22 cellular contexts compared by ENCODE assay signal in genomic region chr21:37449302-37449937, GRCh38.
DNase-seq lines count a peak whose midpoint lies in the region; ATAC-seq and TF ChIP-seq lines count a peak whose summit lies in the region.
"Had no signal": no experiment of that assay in that cellular context is flagged by ENCODE, and none has a peak within 500 bp of the region (broad histone marks: within the 10 kb centered on the region; RNA-seq: fewer than 3 reads in every experiment).

No MANE protein-coding gene starts in this region.

- H3K36me3 ChIP-seq in neutrophil (no peaks in the 10 kb centered on the region), MM.1S (replicated peaks; ENCODE audit: insufficient read depth, low read length) (no peaks in the 10 kb centered on the region)
- H3K36me3 ChIP-seq: right atrium auricular region, upper lobe of right lung had no signal

- peaks cover 96% of the 10 kb centered on the region for H3K79me2 ChIP-seq in MM.1S (ENCODE audit: low read length)

- H3K9me3 Mint-ChIP-seq in activated T-cell treated with anti-CD3 and anti-CD28 coated beads, Interleukin-2, amount 50 U/mL, for 24 hours, result no peaks in the 10 kb centered on the region
- H3K9me3 Mint-ChIP-seq in HFFc6, result no peaks in the 10 kb centered on the region
- H3K9me3 Mint-ChIP-seq in activated naive CD8-positive, alpha-beta T cell treated with anti-CD3 and anti-CD28 coated beads, Interleukin-2, amount 50 U/mL, for 24 hours, result no peaks in the 10 kb centered on the region
- H3K9me3 Mint-ChIP-seq: activated naive CD8-positive, alpha-beta T cell treated with anti-CD3 and anti-CD28 coated beads, Interleukin-2, amount 10 ng/mL, durations not matched to agents 7 days and 5 days; GM23338; T-helper 2 cell treated with Interferon-gamma antibody and Interleukin-4, amounts not matched to agents 5 μg/mL and 100 μg/mL, for 36 hours had no signal

- H3K9me3 ChIP-seq in neutrophil, result no peaks in the 10 kb centered on the region
- H3K9me3 ChIP-seq in MM.1S (replicated peaks; ENCODE audit: insufficient read depth, low read length), result no peaks in the 10 kb centered on the region
- H3K9me3 ChIP-seq: right atrium auricular region, SK-N-SH, upper lobe of right lung had no signal

- no peak overlapping the region for H3K4me3 Mint-ChIP-seq in activated T-cell treated with anti-CD3 and anti-CD28 coated beads, Interleukin-2, amount 50 U/mL, for 24 hours
- H3K4me3 Mint-ChIP-seq in HFFc6, result no peak overlapping the region
- H3K4me3 Mint-ChIP-seq in activated naive CD8-positive, alpha-beta T cell treated with anti-CD3 and anti-CD28 coated beads, Interleukin-2, amount 50 U/mL, for 24 hours, result no peak overlapping the region
- H3K4me3 Mint-ChIP-seq: activated naive CD8-positive, alpha-beta T cell treated with anti-CD3 and anti-CD28 coated beads, Interleukin-2, amount 10 ng/mL, durations not matched to agents 7 days and 5 days; GM23338; T-helper 2 cell treated with Interferon-gamma antibody and Interleukin-4, amounts not matched to agents 5 μg/mL and 100 μg/mL, for 36 hours had no signal

- TF ChIP-seq CTCF in HFFc6 (IDR thresholded peaks at IDR 0.05), result no peak
- no peak for TF ChIP-seq CTCF in neutrophil (IDR thresholded peaks at IDR 0.05)
- no peak for TF ChIP-seq CTCF in MM.1S (IDR thresholded peaks at IDR 0.05; ENCODE audit: low read length)

- H3K27me3 ChIP-seq in neutrophil, result no peaks in the 10 kb centered on the region
- no peaks in the 10 kb centered on the region for H3K27me3 ChIP-seq in MM.1S (replicated peaks; ENCODE audit: insufficient read depth, low read length)
- H3K27me3 ChIP-seq: BLaER1 treated with 17β-estradiol and CSF1 and Interleukin-3, amounts not matched to agents 10 nM and 100 nM; right atrium auricular region; upper lobe of right lung had no signal

- no peaks in the 10 kb centered on the region for H3F3A ChIP-seq in MM.1S (ENCODE audit: insufficient read depth, low read length)

- peak overlapping the region; percentile 31 for H3K27ac Mint-ChIP-seq in activated T-cell treated with anti-CD3 and anti-CD28 coated beads, Interleukin-2, amount 50 U/mL, for 24 hours
- H3K27ac Mint-ChIP-seq in HFFc6, result peak overlapping the region; percentile 15; the same call in 1 of the 2 replicates
- H3K27ac Mint-ChIP-seq in activated naive CD8-positive, alpha-beta T cell treated with anti-CD3 and anti-CD28 coated beads, Interleukin-2, amount 50 U/mL, for 24 hours, result peak overlapping the region; percentile 0
- H3K27ac Mint-ChIP-seq: activated naive CD8-positive, alpha-beta T cell treated with anti-CD3 and anti-CD28 coated beads, Interleukin-2, amount 10 ng/mL, durations not matched to agents 7 days and 5 days; GM23338; T-helper 2 cell treated with Interferon-gamma antibody and Interleukin-4, amounts not matched to agents 5 μg/mL and 100 μg/mL, for 36 hours had no signal

- H2AFZ ChIP-seq in MM.1S (ENCODE audit: low read length), result no peak overlapping the region
- H2AFZ ChIP-seq: GM23338 had no signal

- H3K27me3 Mint-ChIP-seq in activated T-cell treated with anti-CD3 and anti-CD28 coated beads, Interleukin-2, amount 50 U/mL, for 24 hours, result no peaks in the 10 kb centered on the region
- H3K27me3 Mint-ChIP-seq in HFFc6 (ENCODE audit: insufficient read depth), result peaks cover 3% of the 10 kb centered on the region; the same call in 1 of the 2 replicates
- H3K27me3 Mint-ChIP-seq in activated naive CD8-positive, alpha-beta T cell treated with anti-CD3 and anti-CD28 coated beads, Interleukin-2, amount 50 U/mL, for 24 hours, result no peaks in the 10 kb centered on the region
- H3K27me3 Mint-ChIP-seq: activated naive CD8-positive, alpha-beta T cell treated with anti-CD3 and anti-CD28 coated beads, Interleukin-2, amount 10 ng/mL, durations not matched to agents 7 days and 5 days had no signal

- H3K4me3 ChIP-seq in neutrophil (ENCODE audit: low read depth in 1 of 2, low read length in 1 of 2), result no peak overlapping the region
- no peak overlapping the region for H3K4me3 ChIP-seq in MM.1S (ENCODE audit: low read length)
- H3K4me3 ChIP-seq: BLaER1 treated with 17β-estradiol and CSF1 and Interleukin-3, amounts not matched to agents 10 nM and 100 nM; GM23338; right atrium auricular region; upper lobe of right lung had no signal

- H3K27ac ChIP-seq in neutrophil (peak overlapping the region; percentile 65), MM.1S (ENCODE audit: low read length) (no peak overlapping the region)
- H3K27ac ChIP-seq: BLaER1 treated with 17β-estradiol and CSF1 and Interleukin-3, amounts not matched to agents 10 nM and 100 nM; right atrium auricular region; upper lobe of right lung had no signal

- H3K4me1 ChIP-seq in neutrophil (ENCODE audit: control insufficient read depth in 1 of 2, insufficient read depth in 1 of 2, low read depth in 1 of 2, low read length in 1 of 2), result peaks cover 9 to 11% of the 10 kb centered on the region in 2 experiments
- no peaks in the 10 kb centered on the region for H3K4me1 ChIP-seq in MM.1S (ENCODE audit: low read length)

- no peaks in the 10 kb centered on the region for H3K9me2 ChIP-seq in MM.1S (replicated peaks; ENCODE audit: insufficient read depth, low read length)
- H3K9me2 ChIP-seq: SK-N-SH had no signal

- ATAC-seq in activated naive CD8-positive, alpha-beta T cell treated with anti-CD3 and anti-CD28 coated beads, Interleukin-2, amount 50 U/mL, for 24 hours, result no peak
- no peak for ATAC-seq in HG02884 (IDR thresholded peaks at IDR 0.05; ENCODE audit: unreplicated experiment)
- ATAC-seq: GM23338, upper lobe of right lung had no signal

- H3K4me2 ChIP-seq in MM.1S (ENCODE audit: low read depth, low read length), result no peak overlapping the region
- H3K4me2 ChIP-seq: GM23338 had no signal

- DNase-seq in activated T-cell treated with anti-CD3 and anti-CD28 coated beads, Interleukin-2, amount 50 U/mL, for 24 hours, result no peak
- DNase-seq in activated T-cell treated with anti-CD3 and anti-CD28 coated beads, Interleukin-2, amount 50 U/mL, for 48 hours, result no peak
- DNase-seq in HFFc6 (no peak), NCI-H510A (lab: John Stamatoyannopoulos, UW) (no peak), MM.1S (no peak)
- DNase-seq in activated naive CD8-positive, alpha-beta T cell treated with anti-CD3 and anti-CD28 coated beads, Interleukin-2, amount 50 U/mL, for 24 hours, result no peak
- DNase-seq: ACHN; activated CD4-positive, alpha-beta T cell treated with anti-CD3 and anti-CD28 coated beads, Interleukin-2, amount 50 U/mL, for 48 hours; activated naive CD8-positive, alpha-beta T cell treated with anti-CD3 and anti-CD28 coated beads, Interleukin-2, amount 10 ng/mL, durations not matched to agents 7 days and 5 days; activated T-cell treated with anti-CD3 and anti-CD28 coated beads, Interleukin-2, amount 50 U/mL, for 1 hour; effector memory CD4-positive, alpha-beta T cell; EL; NCI-H2171 treated with DMSO at 0.1 percent for 48 hours; NCI-H526; SK-N-SH; upper lobe of right lung had no signal

- peaks cover 43% of the 10 kb centered on the region for H3K36me3 Mint-ChIP-seq in activated T-cell treated with anti-CD3 and anti-CD28 coated beads, Interleukin-2, amount 50 U/mL, for 24 hours (ENCODE audit: low read depth)
- peaks cover 10% of the 10 kb centered on the region for H3K36me3 Mint-ChIP-seq in HFFc6 (ENCODE audit: low read depth)
- peaks cover 18% of the 10 kb centered on the region for H3K36me3 Mint-ChIP-seq in activated naive CD8-positive, alpha-beta T cell treated with anti-CD3 and anti-CD28 coated beads, Interleukin-2, amount 50 U/mL, for 24 hours (ENCODE audit: low read depth)

- peaks cover 19% of the 10 kb centered on the region; the same call in 1 of the 2 replicates for H4K20me1 ChIP-seq in MM.1S (ENCODE audit: insufficient read depth, low read length)

- H3K9ac ChIP-seq in MM.1S (ENCODE audit: low read length), result no peak overlapping the region
- H3K9ac ChIP-seq: BLaER1 treated with 17β-estradiol and CSF1 and Interleukin-3, amounts not matched to agents 10 nM and 100 nM; SK-N-SH had no signal

- H3K4me1 Mint-ChIP-seq in activated T-cell treated with anti-CD3 and anti-CD28 coated beads, Interleukin-2, amount 50 U/mL, for 24 hours (ENCODE audit: low read depth), result peaks cover 82% of the 10 kb centered on the region
- H3K4me1 Mint-ChIP-seq in HFFc6 (ENCODE audit: low read depth), result peaks cover 74% of the 10 kb centered on the region
- H3K4me1 Mint-ChIP-seq in activated naive CD8-positive, alpha-beta T cell treated with anti-CD3 and anti-CD28 coated beads, Interleukin-2, amount 50 U/mL, for 24 hours, result peaks cover 80% of the 10 kb centered on the region
